Comparison of ENCODE assay signal across 22 cellular contexts in the genomic region with DNA sequence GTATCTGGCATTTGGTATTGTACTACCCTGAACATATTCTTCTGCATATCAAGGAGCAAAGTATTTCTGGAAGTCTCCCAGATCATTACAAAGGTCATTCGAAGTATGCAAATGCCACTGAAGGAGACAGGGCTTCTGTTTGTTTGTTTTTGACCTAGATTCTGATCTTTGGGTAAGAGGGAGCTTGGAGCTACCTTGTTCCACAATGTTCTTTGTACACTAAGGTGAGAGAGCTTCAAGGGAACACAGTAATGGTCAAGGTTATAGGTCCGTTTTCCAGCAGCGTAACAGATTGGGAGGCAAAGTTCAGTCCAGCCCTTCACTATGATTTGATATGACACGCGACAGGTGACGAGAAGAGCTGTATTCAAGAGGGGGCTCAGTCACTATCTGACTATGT. TPM values are rescaled to one million over a fixed set of nuclear protein-coding genes. Genes with fewer than 3 reads are reported as not detected.
DNase-seq lines count a peak whose midpoint lies in the region; ATAC-seq and TF ChIP-seq lines count a peak whose summit lies in the region.
"Had no signal": no experiment of that assay in that cellular context is flagged by ENCODE, and none has a peak within 500 bp of the region (broad histone marks: within the 10 kb centered on the region; RNA-seq: fewer than 3 reads in every experiment).

No MANE protein-coding gene starts in this region.

- peaks cover 18% of the 10 kb centered on the region for H3K4me1 ChIP-seq in hepatocyte (ENCODE audit: insufficient read depth)
- H3K4me1 ChIP-seq: A549, BE2C had no signal

- TF ChIP-seq CTCF in hepatocyte (IDR thresholded peaks at IDR 0.05; ENCODE audit: poor library complexity) = no peak

- no peaks in the 10 kb centered on the region for H4K20me1 ChIP-seq in hepatocyte (ENCODE audit: insufficient read depth, poor library complexity, severe bottlenecking)
- H4K20me1 ChIP-seq: BLaER1 treated with 17β-estradiol and CSF1 and Interleukin-3, amounts not matched to agents 10 nM and 100 nM had no signal

- no peak overlapping the region for H2AFZ ChIP-seq in hepatocyte
- H2AFZ ChIP-seq: GM23338 had no signal

- H3K9me3 ChIP-seq in hepatocyte (ENCODE audit: low read depth) = no peaks in the 10 kb centered on the region
- H3K9me3 ChIP-seq: A549; BE2C; BLaER1 treated with 17β-estradiol and CSF1 and Interleukin-3, amounts not matched to agents 10 nM and 100 nM had no signal

- peak; percentile 34 to 37 for DNase-seq in NCI-H526 (lab: John Stamatoyannopoulos, UW)
- DNase-seq in hepatocyte (ENCODE audit: low spot score) = no peak
- peak; percentile 16 for DNase-seq in mucosa of gallbladder (ENCODE audit: low spot score)
- no peak for DNase-seq in NCI-H2171 treated with DMSO at 0.1 percent for 48 hours (lab: John Stamatoyannopoulos, UW)
- DNase-seq in kidney glomerular epithelial cell (lab: John Stamatoyannopoulos, UW) = no peak
- DNase-seq: 8988T; ACHN; AML-193; BE2C; CD4-positive, alpha-beta T cell; CD8-positive, alpha-beta memory T cell; DMS53; DMS79 treated with DMSO at 0.1 percent for 48 hours; H9 had no signal

- no peak for ATAC-seq in GM18511 (IDR thresholded peaks at IDR 0.05; ENCODE audit: unreplicated experiment)
- ATAC-seq: A549, GM23338, HCT116 had no signal

- 85% methylated on average over 6 of the region's 6 CpGs for WGBS in hepatocyte (ENCODE audit: low lambda C conversion rate, missing lambda C conversion rate)

- H3K36me3 ChIP-seq in hepatocyte (replicated peaks; ENCODE audit: insufficient read depth, low read depth) = no peaks in the 10 kb centered on the region
- H3K36me3 ChIP-seq: BE2C; BLaER1 treated with 17β-estradiol and CSF1 and Interleukin-3, amounts not matched to agents 10 nM and 100 nM had no signal

- no peaks in the 10 kb centered on the region for H3K27me3 ChIP-seq in hepatocyte
- H3K27me3 ChIP-seq: BLaER1 treated with 17β-estradiol and CSF1 and Interleukin-3, amounts not matched to agents 10 nM and 100 nM had no signal

- H3K27ac ChIP-seq in hepatocyte = peak overlapping the region; percentile 47
- H3K27ac ChIP-seq: A549; BLaER1 treated with 17β-estradiol and CSF1 and Interleukin-3, amounts not matched to agents 10 nM and 100 nM had no signal

- no peak overlapping the region for H3K4me2 ChIP-seq in hepatocyte
- H3K4me2 ChIP-seq: A549, GM23338 had no signal

- H3K4me3 ChIP-seq in hepatocyte = no peak overlapping the region
- H3K4me3 ChIP-seq: A549; BLaER1 treated with 17β-estradiol and CSF1 and Interleukin-3, amounts not matched to agents 10 nM and 100 nM; GM23338 had no signal

- no peaks in the 10 kb centered on the region for H3K9me2 ChIP-seq in hepatocyte (replicated peaks; ENCODE audit: insufficient read depth)

- no peaks in the 10 kb centered on the region for H3K79me2 ChIP-seq in hepatocyte

RNA-seq across cellular contexts. Expression of a gene that starts 10.0 kb away (rescaled TPM):
- total RNA-seq in hepatocyte (0.37 and 0.76 TPM in 2 replicates), mucosa of gallbladder (0.09 TPM)
- 0.98 TPM in 1 of 2 replicates, not detected in the other for polyA plus RNA-seq in hepatocyte
- total RNA-seq: CD4-positive, alpha-beta T cell; CD8-positive, alpha-beta memory T cell; Daoy; G401 had no signal
- polyA plus RNA-seq: A549; CD14-positive monocyte; CD8-positive, alpha-beta memory T cell had no signal

Comparison
In these comparisons a context has a peak if more than half of its experiments do, and no peak if none do; other contexts are left out.
1. DNase-seq: peak in NCI-H526 (2 of 2) and mucosa of gallbladder (single experiment); none in hepatocyte (single experiment), NCI-H2171 treated with DMSO at 0.1 percent for 48 hours (single experiment) and kidney glomerular epithelial cell (single experiment).